Comparison of ENCODE assay signal across 8 cellular contexts in the genomic region with DNA sequence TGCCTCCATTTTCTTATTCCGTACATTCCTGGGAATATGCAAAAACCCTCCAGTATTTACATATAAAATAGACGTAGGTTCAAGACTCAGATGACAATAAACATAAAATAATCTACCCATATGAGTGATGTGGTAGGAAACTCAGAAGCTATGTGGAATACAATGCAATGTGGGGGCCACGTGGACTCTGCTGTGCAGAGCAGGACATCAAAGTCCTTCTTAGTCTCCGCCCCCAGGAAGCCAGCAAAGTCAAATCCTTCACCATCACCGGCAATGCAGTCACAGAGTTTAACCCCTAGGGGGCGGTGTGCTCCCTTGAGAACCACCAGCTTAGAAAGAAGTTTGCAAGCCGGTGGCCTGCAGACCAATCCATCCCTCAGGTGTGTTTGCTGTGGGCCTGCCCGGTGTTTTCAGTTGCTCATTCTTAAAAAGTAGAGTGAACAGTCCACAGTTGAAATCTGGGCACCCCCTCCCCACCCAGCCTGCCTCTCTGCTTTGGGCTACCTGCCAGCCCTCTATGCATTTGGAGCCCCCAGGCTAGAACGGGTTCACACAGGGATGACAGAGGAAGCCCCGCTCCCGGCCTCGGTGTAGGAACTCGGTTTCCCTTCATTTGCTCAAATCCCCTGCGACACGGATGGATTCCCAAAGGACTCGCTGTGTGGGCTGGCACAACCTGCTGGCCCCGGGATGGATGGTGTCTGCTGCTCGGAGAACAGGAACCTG. TPM values are rescaled to one million over a fixed set of nuclear protein-coding genes. Genes with fewer than 3 reads are reported as not detected.
DNase-seq lines count a peak whose midpoint lies in the region; ATAC-seq, FAIRE-seq and TF ChIP-seq lines count a peak whose summit lies in the region.

No MANE protein-coding gene starts in this region.

- TF ChIP-seq CTCF in fibroblast of villous mesenchyme (IDR thresholded peaks at IDR 0.05; ENCODE audit: insufficient read depth, low read depth, low read length) (peak; percentile 87), testis (IDR thresholded peaks at IDR 0.05) (peak in 2 of 3 experiments; percentile 82 to 91)

- H3K9me3 Mint-ChIP-seq in activated T-helper 17 cell treated with anti-CD3 and anti-CD28 coated beads, Interleukin-2, amount 50 U/mL, for 72 hours: peaks cover 6% of the 10 kb centered on the region

- 63% methylated on average over 18 of the region's 18 CpGs for WGBS in testis, 2 donors

- intact Hi-C loops in testis (cut with DNase I; ENCODE audit: low total_unique reads): no loop called here

- H3K36me3 ChIP-seq in testis (ENCODE audit: low read depth, missing control alignments): no peaks in the 10 kb centered on the region

- no peaks in the 10 kb centered on the region for H3K9me3 ChIP-seq in testis

- peak; percentile 61 for FAIRE-seq in G401.6 (lab: Jason Lieb, UNC)

- peak overlapping the region; percentile 100 for H3K27ac Mint-ChIP-seq in activated T-helper 17 cell treated with anti-CD3 and anti-CD28 coated beads, Interleukin-2, amount 50 U/mL, for 72 hours

- H3K4me3 Mint-ChIP-seq in activated T-helper 17 cell treated with anti-CD3 and anti-CD28 coated beads, Interleukin-2, amount 50 U/mL, for 72 hours: peak overlapping the region; percentile 11

- no peak for TF ChIP-seq POLR2A in testis (IDR thresholded peaks at IDR 0.05)

- peaks cover 33% of the 10 kb centered on the region for H3K4me1 Mint-ChIP-seq in activated T-helper 17 cell treated with anti-CD3 and anti-CD28 coated beads, Interleukin-2, amount 50 U/mL, for 72 hours

- DNase-seq in LHCN-M2 (ENCODE audit: low read depth) (peak; percentile 69), SHP77 (lab: John Stamatoyannopoulos, UW) (peak; percentile 64 to 66), fibroblast of villous mesenchyme (ENCODE audit: low read depth) (peak; percentile 84), occipital lobe (lab: John Stamatoyannopoulos, UW) (peak; percentile 16), testis (peak; percentile 84)

- peak; percentile 48 for ATAC-seq in activated T-helper 17 cell treated with anti-CD3 and anti-CD28 coated beads, Interleukin-2, amount 50 U/mL, for 72 hours (replicated peaks)
- ATAC-seq in HG02973 (IDR thresholded peaks at IDR 0.05; ENCODE audit: unreplicated experiment): no peak

- no peaks in the 10 kb centered on the region for H3K27me3 Mint-ChIP-seq in activated T-helper 17 cell treated with anti-CD3 and anti-CD28 coated beads, Interleukin-2, amount 50 U/mL, for 72 hours

- H3K36me3 Mint-ChIP-seq in activated T-helper 17 cell treated with anti-CD3 and anti-CD28 coated beads, Interleukin-2, amount 50 U/mL, for 72 hours (ENCODE audit: low read depth): peaks cover 10% of the 10 kb centered on the region

- no peak overlapping the region for H3K27ac ChIP-seq in testis

- H3K4me3 ChIP-seq in fibroblast of villous mesenchyme (ENCODE audit: low read depth, low read length) (no peak overlapping the region), testis (no peak overlapping the region)

- no peaks in the 10 kb centered on the region for H3K4me1 ChIP-seq in testis

- no peaks in the 10 kb centered on the region for H3K27me3 ChIP-seq in testis

RNA-seq across cellular contexts. Expression of a gene that starts 59.9 kb away (rescaled TPM):
- total RNA-seq in LHCN-M2 (2014; rRNA removed) (2.4 and 3.2 TPM in 2 replicates), fibroblast of villous mesenchyme (3.5 and 6.1 TPM in 2 replicates), occipital lobe (9.4 TPM), testis (100 to 1,000 TPM in 1 of 2 donors, 10 to 100 TPM in 1; 95.6 to 117 TPM)
- polyA plus RNA-seq in LHCN-M2 (2012): 1.4 TPM
- 1 to 10 TPM; 1.6 to 2.2 TPM for total RNA-seq in activated T-helper 17 cell treated with anti-CD3 and anti-CD28 coated beads, Interleukin-2, amount 50 U/mL, for 72 hours
- polyA plus RNA-seq in testis (ENCODE audit: insufficient read depth, low read depth, low replicate concordance): 61.5 TPM

Comparison
In these comparisons a context has a peak if more than half of its experiments do, and no peak if none do; other contexts are left out.
1. DNase-seq: peak in every context shown above with its lines; median percentile 84 in fibroblast of villous mesenchyme; 84 in testis; 69 in LHCN-M2; 65 in SHP77; 16 in occipital lobe.